14 cellular contexts compared by ENCODE assay signal in the genomic region with DNA sequence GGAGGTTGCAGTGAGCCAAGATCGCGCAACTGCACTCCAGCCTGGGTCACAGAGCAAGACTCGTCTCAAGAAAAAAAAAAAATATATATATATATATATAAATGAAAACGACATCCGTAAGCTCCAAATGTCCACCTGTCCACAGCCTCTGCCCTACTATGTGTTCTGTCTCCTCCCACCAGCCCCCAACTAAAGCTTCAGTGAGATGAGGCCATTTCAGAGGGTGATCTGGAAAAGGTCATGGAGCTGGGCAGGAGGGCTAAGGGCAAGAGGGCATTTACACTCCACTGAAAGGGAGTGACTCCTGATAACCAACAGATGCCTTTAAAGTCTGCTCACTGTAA. TPM values are rescaled to one million over a fixed set of nuclear protein-coding genes. Genes with fewer than 3 reads are reported as not detected.
A peak's percentile ranks its signal among the peaks of the same experiment; 100 is the strongest.
DNase-seq lines count a peak whose midpoint lies in the region; ATAC-seq and TF ChIP-seq lines count a peak whose summit lies in the region.
"Had no signal": no experiment of that assay in that cellular context is flagged by ENCODE, and none has a peak within 500 bp of the region (broad histone marks: within the 10 kb centered on the region; RNA-seq: fewer than 3 reads in every experiment).

No MANE protein-coding gene starts in this region.

- DNase-seq in Peyer's patch (no peak), fibroblast of lung (ENCODE audit: low read depth in 2 of 2) (no peak), neural crest cell (ENCODE audit: low read depth, low spot score) (no peak), DMS79 (lab: John Stamatoyannopoulos, UW) (no peak), amniotic stem cell (lab: John Stamatoyannopoulos, UW) (no peak)
- no peak for DNase-seq in activated CD8-positive, alpha-beta memory T cell treated with anti-CD3 and anti-CD28 coated beads, Interleukin-2, amount 50 U/mL, for 48 hours
- DNase-seq: activated effector memory CD4-positive, alpha-beta T cell treated with anti-CD3 and anti-CD28 coated beads, Interleukin-2, amount 50 U/mL, for 16 hours; C1 segment of cervical spinal cord; NCI-H748 treated with DMSO at 0.1 percent for 48 hours; stimulated activated CD4-positive, alpha-beta T cell treated with anti-CD3 and anti-CD28 coated beads, Interleukin-4, amount 100 ng/mL, for 1 hour had no signal

- H3K36me3 ChIP-seq in ACC112 (ENCODE audit: insufficient read depth, low read length) (peaks cover 14% of the 10 kb centered on the region; the same call in 1 of the 2 replicates), Peyer's patch (no peaks in the 10 kb centered on the region), fibroblast of lung (ENCODE audit: control insufficient read depth, insufficient read depth, low read length) (no peaks in the 10 kb centered on the region)
- H3K36me3 ChIP-seq: vagina had no signal

- H3K4me1 ChIP-seq in ACC112 (ENCODE audit: control insufficient read depth, insufficient read depth, low read length, unreplicated experiment) = peaks cover 57% of the 10 kb centered on the region
- H3K4me1 ChIP-seq in Peyer's patch = peaks cover 0 to 54% (median 10%) of the 10 kb centered on the region in 4 donors
- H3K4me1 ChIP-seq in fibroblast of lung (ENCODE audit: control insufficient read depth, extremely low read depth, insufficient read depth, low read length) = peaks cover 24% of the 10 kb centered on the region

- no peaks in the 10 kb centered on the region for H4K20me1 ChIP-seq in fibroblast of lung (ENCODE audit: control insufficient read depth, extremely low read depth, insufficient read depth, low read length)

- H2AFZ ChIP-seq in ACC112 (ENCODE audit: low read length, unreplicated experiment) (no peak overlapping the region), fibroblast of lung (ENCODE audit: low read length) (no peak overlapping the region)

- peak overlapping the region; percentile 83 for H3K4me2 ChIP-seq in fibroblast of lung (ENCODE audit: extremely low read depth, insufficient read depth, low read length)

- H3K4me1 Mint-ChIP-seq in neural crest cell = peaks cover 88% of the 10 kb centered on the region

- TF ChIP-seq CTCF in Peyer's patch (IDR thresholded peaks at IDR 0.05) = no peak
- no peak for TF ChIP-seq CTCF in fibroblast of lung (conservative IDR thresholded peaks at IDR 0.05 in 1 of 2, IDR thresholded peaks at IDR 0.05 in 1 of 2; ENCODE audit: low read depth in 1 of 2, low read length in 2 of 2)
- TF ChIP-seq CTCF in neural crest cell (conservative IDR thresholded peaks at IDR 0.05) = no peak

- no peaks in the 10 kb centered on the region for H3K9me3 Mint-ChIP-seq in neural crest cell

- H3K4me3 Mint-ChIP-seq in neural crest cell = peak overlapping the region; percentile 99

- no peak for ATAC-seq in HG03108 (IDR thresholded peaks at IDR 0.05; ENCODE audit: unreplicated experiment)

- H3K27ac ChIP-seq in ACC112 (ENCODE audit: low read depth, low read length) (peak overlapping the region; percentile 79), Peyer's patch (peak overlapping the region in 3 of 4 donors; percentile 74 to 95 (median 86)), fibroblast of lung (ENCODE audit: insufficient read depth, low read length) (peak overlapping the region; percentile 85)
- H3K27ac ChIP-seq: vagina had no signal

- no peak for TF ChIP-seq POLR2A in Peyer's patch (IDR thresholded peaks at IDR 0.05)

- H3K4me3 ChIP-seq in ACC112 (ENCODE audit: low read depth, low read length) (peak overlapping the region; percentile 93), Peyer's patch (peak overlapping the region in 2 of 4 donors; percentile 59 to 72), fibroblast of lung (replicated peaks in 1 of 4; ENCODE audit: control extremely low read depth in 1 of 4, insufficient read depth in 1 of 4, low read depth in 3 of 4, low read length in 4 of 4) (peak overlapping the region; percentile 74 to 89 (median 77))

- H3K9ac ChIP-seq in fibroblast of lung (ENCODE audit: insufficient read depth, low read length) = peak overlapping the region; percentile 57

- no peak overlapping the region for H3K27ac Mint-ChIP-seq in neural crest cell (ENCODE audit: unreplicated experiment)

- H3K36me3 Mint-ChIP-seq in neural crest cell (ENCODE audit: low read depth) = peaks cover 2% of the 10 kb centered on the region

- H3K9me3 ChIP-seq in Peyer's patch (no peaks in the 10 kb centered on the region), fibroblast of lung (ENCODE audit: control insufficient read depth, insufficient read depth, low read depth, low read length) (no peaks in the 10 kb centered on the region)
- H3K9me3 ChIP-seq: vagina had no signal

- H3K27me3 Mint-ChIP-seq in neural crest cell (ENCODE audit: low read depth) = peaks cover 2% of the 10 kb centered on the region

- peaks cover 95% of the 10 kb centered on the region for H3K79me2 ChIP-seq in ACC112 (ENCODE audit: control insufficient read depth, insufficient read depth, low read length, unreplicated experiment)
- peaks cover 82% of the 10 kb centered on the region for H3K79me2 ChIP-seq in fibroblast of lung (ENCODE audit: control insufficient read depth, insufficient read depth, low read length)

- H3K27me3 ChIP-seq in ACC112 (ENCODE audit: insufficient read depth, low read length) = no peaks in the 10 kb centered on the region
- H3K27me3 ChIP-seq in Peyer's patch = no peaks in the 10 kb centered on the region
- no peaks in the 10 kb centered on the region for H3K27me3 ChIP-seq in fibroblast of lung (ENCODE audit: control insufficient read depth, insufficient read depth, low read length)
- H3K27me3 ChIP-seq: vagina had no signal

RNA-seq across cellular contexts. Expression of a gene that starts 2.4 kb away (rescaled TPM):
- 10 to 100 TPM; 17.5 to 43.3 (median 31.5) TPM for total RNA-seq in Peyer's patch
- total RNA-seq in fibroblast of lung = 4.5 and 4.9 TPM in 2 replicates
- polyA plus RNA-seq in fibroblast of lung = 6.0 and 13.0 TPM in 2 replicates
- 8.7 and 16.5 TPM in 2 replicates for polyA plus RNA-seq in fibroblast of lung (2012)
- 33.3 and 95.6 TPM in 2 replicates for polyA minus RNA-seq in fibroblast of lung (ENCODE audit: low replicate concordance)
- total RNA-seq in neural crest cell = 42.1 and 44.2 TPM in 2 replicates
- total RNA-seq: mononuclear cell had no signal
